In genomic region chr16:13441675-13442074, GRCh38 we compare ENCODE assay signal across 15 cellular contexts.
A peak's percentile ranks its signal among the peaks of the same experiment; 100 is the strongest.
DNase-seq lines count a peak whose midpoint lies in the region; ATAC-seq and TF ChIP-seq lines count a peak whose summit lies in the region.
"Had no signal": no experiment of that assay in that cellular context is flagged by ENCODE, and none has a peak within 500 bp of the region (broad histone marks: within the 10 kb centered on the region; RNA-seq: fewer than 3 reads in every experiment).

No MANE protein-coding gene starts in this region.

- H3K4me2 ChIP-seq in OCI-LY3 (ENCODE audit: low read length) = peak overlapping the region; percentile 53

- no peaks in the 10 kb centered on the region for H3K36me3 ChIP-seq in OCI-LY3 (replicated peaks; ENCODE audit: low read depth, low read length)
- H3K36me3 ChIP-seq: SJSA1 had no signal

- peaks cover 38% of the 10 kb centered on the region for H3K4me1 ChIP-seq in OCI-LY3 (ENCODE audit: low read length)
- H3K4me1 ChIP-seq: SJSA1 had no signal

- H3K9ac ChIP-seq in OCI-LY3 (ENCODE audit: low read length) = no peak overlapping the region

- H3K4me3 ChIP-seq in OCI-LY3 (ENCODE audit: low read length) = no peak overlapping the region
- H3K4me3 ChIP-seq: SJSA1 had no signal

- H4K20me1 ChIP-seq in OCI-LY3 (ENCODE audit: insufficient read depth, low read length) = no peaks in the 10 kb centered on the region

- no peaks in the 10 kb centered on the region for H3K9me3 ChIP-seq in OCI-LY3 (ENCODE audit: insufficient read depth, low read length)
- H3K9me3 ChIP-seq: SJSA1 had no signal

- peak overlapping the region; percentile 7; the same call in 1 of the 2 replicates for H3K27ac ChIP-seq in OCI-LY3 (ENCODE audit: low read length)
- H3K27ac ChIP-seq: SJSA1 had no signal

- DNase-seq in CD1c-positive myeloid dendritic cell (ENCODE audit: extremely low spot score) (no peak), NCI-H1048 (lab: John Stamatoyannopoulos, UW) (no peak), glomerular visceral epithelial cell (ENCODE audit: extremely low spot score) (no peak)
- DNase-seq: activated T-cell treated with anti-CD3 and anti-CD28 coated beads, Interleukin-2, amount 50 U/mL, for 4 hours; IMR-90; left ventricle myocardium superior; NCI-H1092; stimulated activated CD4-positive, alpha-beta T cell treated with anti-CD3 and anti-CD28 coated beads, Interleukin-12 subunit alpha, Interleukin-12 subunit beta, amount 100 ng/mL, for 4 hours; substantia nigra had no signal

- ATAC-seq in GM18502 (IDR thresholded peaks at IDR 0.05; ENCODE audit: poor library complexity, unreplicated experiment) (peak; percentile 42), GM19351 (IDR thresholded peaks at IDR 0.05; ENCODE audit: unreplicated experiment) (peak; percentile 53), HG02642 (IDR thresholded peaks at IDR 0.05; ENCODE audit: poor library complexity, unreplicated experiment) (peak; percentile 57), GM19397 (IDR thresholded peaks at IDR 0.05; ENCODE audit: unreplicated experiment) (no peak)
- ATAC-seq: left ventricle myocardium superior had no signal

- H3K27me3 ChIP-seq in OCI-LY3 (ENCODE audit: low read depth, low read length) = no peaks in the 10 kb centered on the region
- H3K27me3 ChIP-seq: SJSA1 had no signal

- no peaks in the 10 kb centered on the region for H3K79me2 ChIP-seq in OCI-LY3 (ENCODE audit: low read length)

- no peak for TF ChIP-seq CTCF in OCI-LY3 (IDR thresholded peaks at IDR 0.05; ENCODE audit: low read depth, low read length)

- H2AFZ ChIP-seq in OCI-LY3 (ENCODE audit: low read depth, low read length) = no peak overlapping the region
